ENCODE assay signal across 1 cellular context in the genomic region with DNA sequence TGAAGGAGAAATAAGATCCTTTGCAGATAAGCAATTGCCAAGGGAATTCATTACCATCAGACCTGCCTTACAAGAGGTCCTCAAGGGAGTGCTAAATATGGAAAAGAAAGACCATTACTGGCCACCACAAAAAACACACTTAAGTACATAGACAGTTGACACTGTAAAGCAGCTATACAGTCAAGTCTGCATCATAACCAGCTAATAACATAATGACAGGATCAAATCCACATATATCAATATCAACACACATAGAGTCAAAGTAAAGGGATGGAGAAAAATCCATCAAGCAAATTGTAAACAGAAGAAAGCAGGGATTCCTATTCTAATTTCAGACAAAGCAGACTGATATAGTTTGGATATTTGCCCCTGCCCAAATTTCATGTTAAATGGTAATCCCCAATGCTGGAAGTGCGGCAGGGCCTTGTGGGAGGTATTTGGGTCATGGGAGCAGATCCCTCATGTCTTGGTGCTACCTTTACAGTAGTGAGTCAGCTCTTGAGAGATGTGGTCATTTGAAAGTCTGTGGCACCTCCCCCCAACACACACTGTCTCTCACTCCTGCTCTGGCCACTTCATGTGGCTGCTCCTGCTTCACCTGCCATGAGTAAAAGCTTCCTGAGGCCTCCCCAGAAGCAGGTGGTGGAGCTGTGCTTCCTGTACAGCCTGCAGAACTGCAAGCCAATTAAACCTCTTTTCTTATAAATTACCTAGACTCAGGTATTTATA.
TF ChIP-seq lines count a peak whose summit lies in the region.

No MANE protein-coding gene starts in this region.

TF ChIP-seq in K562, 482 proteins besides CTCF, POLR2A, EP300 and RAD21:
- TF ChIP-seq, protein P1, sequence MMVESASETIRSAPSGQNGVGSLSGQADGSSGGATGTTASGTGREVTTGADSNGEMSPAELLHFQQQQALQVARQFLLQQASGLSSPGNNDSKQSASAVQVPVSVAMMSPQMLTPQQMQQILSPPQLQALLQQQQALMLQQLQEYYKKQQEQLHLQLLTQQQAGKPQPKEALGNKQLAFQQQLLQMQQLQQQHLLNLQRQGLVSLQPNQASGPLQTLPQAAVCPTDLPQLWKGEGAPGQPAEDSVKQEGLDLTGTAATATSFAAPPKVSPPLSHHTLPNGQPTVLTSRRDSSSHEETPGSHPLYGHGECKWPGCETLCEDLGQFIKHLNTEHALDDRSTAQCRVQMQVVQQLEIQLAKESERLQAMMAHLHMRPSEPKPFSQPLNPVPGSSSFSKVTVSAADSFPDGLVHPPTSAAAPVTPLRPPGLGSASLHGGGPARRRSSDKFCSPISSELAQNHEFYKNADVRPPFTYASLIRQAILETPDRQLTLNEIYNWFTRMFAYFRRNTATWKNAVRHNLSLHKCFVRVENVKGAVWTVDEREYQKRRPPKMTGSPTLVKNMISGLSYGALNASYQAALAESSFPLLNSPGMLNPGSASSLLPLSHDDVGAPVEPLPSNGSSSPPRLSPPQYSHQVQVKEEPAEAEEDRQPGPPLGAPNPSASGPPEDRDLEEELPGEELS (CRISPR knock-in tag; IDR thresholded peaks at IDR 0.05; ENCODE audit: borderline replicate concordance): no peak
- TF ChIP-seq FOSL1 (tag; conservative IDR thresholded peaks at IDR 0.05): no peak
- no peak for TF ChIP-seq HMGN3 (IDR thresholded peaks at IDR 0.05; ENCODE audit: borderline replicate concordance, extremely low read depth, insufficient read length, low read depth, low read length)
- TF ChIP-seq CREB5 (CRISPR knock-in tag; IDR thresholded peaks at IDR 0.05): no peak
- no peak for TF ChIP-seq CCAR2 (IDR thresholded peaks at IDR 0.05; ENCODE audit: low read depth, low read length)
- TF ChIP-seq FOXA3 (CRISPR knock-in tag; conservative IDR thresholded peaks at IDR 0.05 in 1 of 2, IDR thresholded peaks at IDR 0.05 in 1 of 2): no peak
- no peak for TF ChIP-seq CHAMP1 (IDR thresholded peaks at IDR 0.05)
- TF ChIP-seq, protein P2, sequence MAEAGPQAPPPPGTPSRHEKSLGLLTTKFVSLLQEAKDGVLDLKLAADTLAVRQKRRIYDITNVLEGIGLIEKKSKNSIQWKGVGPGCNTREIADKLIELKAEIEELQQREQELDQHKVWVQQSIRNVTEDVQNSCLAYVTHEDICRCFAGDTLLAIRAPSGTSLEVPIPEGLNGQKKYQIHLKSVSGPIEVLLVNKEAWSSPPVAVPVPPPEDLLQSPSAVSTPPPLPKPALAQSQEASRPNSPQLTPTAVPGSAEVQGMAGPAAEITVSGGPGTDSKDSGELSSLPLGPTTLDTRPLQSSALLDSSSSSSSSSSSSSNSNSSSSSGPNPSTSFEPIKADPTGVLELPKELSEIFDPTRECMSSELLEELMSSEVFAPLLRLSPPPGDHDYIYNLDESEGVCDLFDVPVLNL (CRISPR knock-in tag; IDR thresholded peaks at IDR 0.05; ENCODE audit: low read depth): no peak
- no peak for TF ChIP-seq BHLHE40 (IDR thresholded peaks at IDR 0.05; ENCODE audit: low read length)
- TF ChIP-seq SRSF7 (optimal IDR thresholded peaks at IDR 0.05; ENCODE audit: low read depth, low read length): no peak
- TF ChIP-seq ZNF280A (IDR thresholded peaks at IDR 0.05; ENCODE audit: low read depth, partially characterized antibody): no peak
- TF ChIP-seq ZNF24 (IDR thresholded peaks at IDR 0.05): no peak
- no peak for TF ChIP-seq RBBP5 (IDR thresholded peaks at IDR 0.05; ENCODE audit: borderline replicate concordance, insufficient read depth, low read length, poor library complexity, severe bottlenecking)
